ENCODE assay signal across 37 cellular contexts in genomic region chr3:53003320-53003719, GRCh38.
"Had no signal": no experiment of that assay in that cellular context is flagged by ENCODE, and none has a peak within 500 bp of the region (broad histone marks: within the 10 kb centered on the region; RNA-seq: fewer than 3 reads in every experiment).

No MANE protein-coding gene starts in this region.

- H3K9me3 ChIP-seq: adrenal gland, ascending aorta, body of pancreas, breast epithelium had no signal

- H3K4me1 Mint-ChIP-seq: activated naive CD4-positive, alpha-beta T cell treated with anti-CD3 and anti-CD28 coated beads, Interleukin-2, amount 10 ng/mL, durations not matched to agents 7 days and 5 days; brain had no signal

- H3K27me3 Mint-ChIP-seq: activated naive CD4-positive, alpha-beta T cell treated with anti-CD3 and anti-CD28 coated beads, Interleukin-2, amount 10 ng/mL, durations not matched to agents 7 days and 5 days; activated naive CD4-positive, alpha-beta T cell treated with anti-CD3 and anti-CD28 coated beads, Interleukin-2, amount 50 U/mL, for 24 hours; activated naive CD8-positive, alpha-beta T cell; activated naive CD8-positive, alpha-beta T cell treated with anti-CD3 and anti-CD28 coated beads for 36 hours; activated naive CD8-positive, alpha-beta T cell treated with anti-CD3 and anti-CD28 coated beads, Interleukin-2, amount 10 ng/mL, durations not matched to agents 7 days and 5 days; activated naive CD8-positive, alpha-beta T cell treated with anti-CD3 and anti-CD28 coated beads, Interleukin-2, amount 50 U/mL, for 24 hours; activated T-cell treated with anti-CD3 and anti-CD28 coated beads, Interleukin-2, amount 50 U/mL, for 24 hours; brain; central memory CD8-positive, alpha-beta T cell had no signal

- H3K9me3 Mint-ChIP-seq: activated naive CD4-positive, alpha-beta T cell treated with anti-CD3 and anti-CD28 coated beads for 36 hours; activated naive CD4-positive, alpha-beta T cell treated with anti-CD3 and anti-CD28 coated beads, Interleukin-2, amount 10 ng/mL, durations not matched to agents 7 days and 5 days; activated naive CD4-positive, alpha-beta T cell treated with anti-CD3 and anti-CD28 coated beads, Interleukin-2, amount 50 U/mL, for 24 hours; activated naive CD4-positive, alpha-beta T cell treated with anti-CD3 and anti-CD28 coated beads, Interleukin-2, amount 50 U/mL, for 72 hours; activated naive CD8-positive, alpha-beta T cell treated with anti-CD3 and anti-CD28 coated beads for 36 hours; activated naive CD8-positive, alpha-beta T cell treated with anti-CD3 and anti-CD28 coated beads, Interleukin-2, amount 10 ng/mL, durations not matched to agents 7 days and 5 days; activated naive CD8-positive, alpha-beta T cell treated with anti-CD3 and anti-CD28 coated beads, Interleukin-2, amount 50 U/mL, for 24 hours; activated T-cell treated with anti-CD3 and anti-CD28 coated beads, Interleukin-2, amount 50 U/mL, for 24 hours; activated T-cell treated with anti-CD3 and anti-CD28 coated beads, Interleukin-2, amount 50 U/mL, for 4 hours; activated T-cell treated with anti-CD3 and anti-CD28 coated beads, Interleukin-2, amount 50 U/mL, for 72 hours; activated T-helper 1 cell treated with anti-CD3 and anti-CD28 coated beads, Interleukin-12 subunit alpha, Interleukin-12 subunit beta, Interleukin-2, Interleukin-4 antibody, amounts not matched to agents 30 ng/mL and 10 ng/mL and 1 ng/mL, durations not matched to agents 14 hours and 24 hours and 36 hours; activated T-helper 2 cell treated with anti-CD3 and anti-CD28 coated beads, Interferon-gamma antibody, Interleukin-2, Interleukin-4, amounts not matched to agents 10 μg/mL and 5 μg/mL and 100 μg/mL, durations not matched to agents 14 hours and 24 hours and 36 hours; central memory CD8-positive, alpha-beta T cell had no signal

- DNase-seq: activated effector memory CD4-positive, alpha-beta T cell treated with anti-CD3 and anti-CD28 coated beads, Interleukin-2, amount 50 U/mL, for 16 hours; activated effector memory CD4-positive, alpha-beta T cell treated with Interleukin-2 at 50 U/mL for 16 hours; activated gamma-delta T cell; activated gamma-delta T cell treated with Interleukin-2 at 50 U/mL for 16 hours; activated naive CD4-positive, alpha-beta T cell; activated naive CD4-positive, alpha-beta T cell treated with anti-CD3 and anti-CD28 coated beads for 36 hours; activated naive CD4-positive, alpha-beta T cell treated with anti-CD3 and anti-CD28 coated beads, Interleukin-2, amount 10 ng/mL, durations not matched to agents 7 days and 5 days; activated naive CD4-positive, alpha-beta T cell treated with anti-CD3 and anti-CD28 coated beads, Interleukin-2, amount 50 U/mL, for 16 hours; activated naive CD4-positive, alpha-beta T cell treated with Interleukin-2 at 50 U/mL for 16 hours; activated naive CD8-positive, alpha-beta T cell treated with anti-CD3 and anti-CD28 coated beads for 36 hours; activated naive CD8-positive, alpha-beta T cell treated with anti-CD3 and anti-CD28 coated beads, Interleukin-2, amount 10 ng/mL, durations not matched to agents 7 days and 5 days; activated naive CD8-positive, alpha-beta T cell treated with anti-CD3 and anti-CD28 coated beads, Interleukin-2, amount 50 U/mL, for 24 hours; activated T-cell treated with anti-CD3 and anti-CD28 coated beads, Interleukin-2, amount 50 U/mL, for 1 hour; activated T-cell treated with anti-CD3 and anti-CD28 coated beads, Interleukin-2, amount 50 U/mL, for 24 hours; activated T-cell treated with anti-CD3 and anti-CD28 coated beads, Interleukin-2, amount 50 U/mL, for 4 hours; activated T-cell treated with anti-CD3 and anti-CD28 coated beads, Interleukin-2, amount 50 U/mL, for 48 hours; activated T-cell treated with anti-CD3 and anti-CD28 coated beads, Interleukin-2, amount 50 U/mL, for 72 hours; adrenal gland; amniotic stem cell; amygdala; anterior cingulate cortex; aorta; body of pancreas; brain microvascular endothelial cell; caudate nucleus; central memory CD4-positive, alpha-beta T cell; cerebellar nuclear complex had no signal

- ATAC-seq: activated T-cell treated with anti-CD3 and anti-CD28 coated beads, Interleukin-2, amount 50 U/mL, for 4 hours; activated T-cell treated with anti-CD3 and anti-CD28 coated beads, Interleukin-2, amount 50 U/mL, for 72 hours; body of pancreas had no signal

- H3K4me3 Mint-ChIP-seq: activated naive CD4-positive, alpha-beta T cell treated with anti-CD3 and anti-CD28 coated beads for 36 hours; activated naive CD4-positive, alpha-beta T cell treated with anti-CD3 and anti-CD28 coated beads, Interleukin-2, amount 10 ng/mL, durations not matched to agents 7 days and 5 days; activated naive CD4-positive, alpha-beta T cell treated with anti-CD3 and anti-CD28 coated beads, Interleukin-2, amount 50 U/mL, for 24 hours; activated naive CD8-positive, alpha-beta T cell; activated naive CD8-positive, alpha-beta T cell treated with anti-CD3 and anti-CD28 coated beads for 36 hours; activated naive CD8-positive, alpha-beta T cell treated with anti-CD3 and anti-CD28 coated beads, Interleukin-2, amount 10 ng/mL, durations not matched to agents 7 days and 5 days; activated naive CD8-positive, alpha-beta T cell treated with anti-CD3 and anti-CD28 coated beads, Interleukin-2, amount 50 U/mL, for 24 hours; activated T-cell treated with anti-CD3 and anti-CD28 coated beads, Interleukin-2, amount 50 U/mL, for 24 hours; activated T-cell treated with anti-CD3 and anti-CD28 coated beads, Interleukin-2, amount 50 U/mL, for 4 hours; activated T-cell treated with anti-CD3 and anti-CD28 coated beads, Interleukin-2, amount 50 U/mL, for 72 hours; activated T-helper 1 cell treated with anti-CD3 and anti-CD28 coated beads, Interleukin-12 subunit alpha, Interleukin-12 subunit beta, Interleukin-2, Interleukin-4 antibody, amounts not matched to agents 30 ng/mL and 10 ng/mL and 1 ng/mL, durations not matched to agents 14 hours and 24 hours and 36 hours; brain; central memory CD8-positive, alpha-beta T cell had no signal

- H3K27ac Mint-ChIP-seq: activated naive CD4-positive, alpha-beta T cell treated with anti-CD3 and anti-CD28 coated beads for 36 hours; activated naive CD4-positive, alpha-beta T cell treated with anti-CD3 and anti-CD28 coated beads, Interleukin-2, amount 10 ng/mL, durations not matched to agents 7 days and 5 days; activated naive CD4-positive, alpha-beta T cell treated with anti-CD3 and anti-CD28 coated beads, Interleukin-2, amount 50 U/mL, for 24 hours; activated naive CD4-positive, alpha-beta T cell treated with anti-CD3 and anti-CD28 coated beads, Interleukin-2, amount 50 U/mL, for 72 hours; activated naive CD8-positive, alpha-beta T cell; activated naive CD8-positive, alpha-beta T cell treated with anti-CD3 and anti-CD28 coated beads for 36 hours; activated naive CD8-positive, alpha-beta T cell treated with anti-CD3 and anti-CD28 coated beads, Interleukin-2, amount 10 ng/mL, durations not matched to agents 7 days and 5 days; activated naive CD8-positive, alpha-beta T cell treated with anti-CD3 and anti-CD28 coated beads, Interleukin-2, amount 50 U/mL, for 24 hours; activated T-cell treated with anti-CD3 and anti-CD28 coated beads, Interleukin-2, amount 50 U/mL, for 24 hours; activated T-cell treated with anti-CD3 and anti-CD28 coated beads, Interleukin-2, amount 50 U/mL, for 72 hours; activated T-helper 1 cell treated with anti-CD3 and anti-CD28 coated beads, Interleukin-12 subunit alpha, Interleukin-12 subunit beta, Interleukin-2, Interleukin-4 antibody, amounts not matched to agents 30 ng/mL and 10 ng/mL and 1 ng/mL, durations not matched to agents 14 hours and 24 hours and 36 hours; activated T-helper 2 cell treated with anti-CD3 and anti-CD28 coated beads, Interferon-gamma antibody, Interleukin-2, Interleukin-4, amounts not matched to agents 10 μg/mL and 5 μg/mL and 100 μg/mL, durations not matched to agents 14 hours and 24 hours and 36 hours; brain had no signal

- H3K27ac ChIP-seq: adrenal gland, ascending aorta, body of pancreas, brain microvascular endothelial cell, breast epithelium, cardiac muscle cell had no signal

- H3K4me3 ChIP-seq: adrenal gland, ascending aorta, body of pancreas, breast epithelium, cardiac muscle cell had no signal

- H3K4me1 ChIP-seq: adrenal gland, ascending aorta, breast epithelium had no signal

- H3K36me3 ChIP-seq: adrenal gland, ascending aorta, brain microvascular endothelial cell, breast epithelium, cardiac muscle cell had no signal

- H3K27me3 ChIP-seq: adrenal gland, ascending aorta, body of pancreas, brain microvascular endothelial cell, breast epithelium, cardiac muscle cell had no signal

- H3K36me3 Mint-ChIP-seq: activated naive CD4-positive, alpha-beta T cell treated with anti-CD3 and anti-CD28 coated beads, Interleukin-2, amount 50 U/mL, for 72 hours had no signal
